15 cellular contexts compared by ENCODE assay signal in genomic region chr10:6221971-6222751, GRCh38. TPM values are rescaled to one million over a fixed set of nuclear protein-coding genes. Genes with fewer than 3 reads are reported as not detected.
DNase-seq lines count a peak whose midpoint lies in the region; ATAC-seq and TF ChIP-seq lines count a peak whose summit lies in the region.
"Had no signal": no experiment of that assay in that cellular context is flagged by ENCODE, and none has a peak within 500 bp of the region (broad histone marks: within the 10 kb centered on the region; RNA-seq: fewer than 3 reads in every experiment).

No MANE protein-coding gene starts in this region.

- H3K27ac Mint-ChIP-seq in T-helper 17 cell, result no peak overlapping the region

- H3K27me3 ChIP-seq in MG63, result no peaks in the 10 kb centered on the region
- H3K27me3 ChIP-seq in osteoblast (ENCODE audit: insufficient read depth, low read length), result no peaks in the 10 kb centered on the region
- H3K27me3 ChIP-seq in breast epithelium, result no peaks in the 10 kb centered on the region
- H3K27me3 ChIP-seq in hepatocyte, result no peaks in the 10 kb centered on the region
- H3K27me3 ChIP-seq: sigmoid colon had no signal

- peak; percentile 78 for DNase-seq in MG63
- peak; percentile 30 for DNase-seq in dermis blood vessel endothelial cell
- DNase-seq in osteoblast (ENCODE audit: insufficient read length, low spot score, missing footprints), result peak; percentile 88
- DNase-seq in breast epithelium (ENCODE audit: low spot score in 2 of 2), result no peak
- DNase-seq in GOT3 (lab: John Stamatoyannopoulos, UW), result no peak
- DNase-seq in T-helper 17 cell, result no peak
- DNase-seq in hepatocyte (ENCODE audit: low spot score), result no peak
- DNase-seq: activated CD4-positive, alpha-beta T cell treated with anti-CD3 and anti-CD28 coated beads, Interleukin-2, amount 50 U/mL, for 1 hour; activated effector memory CD4-positive, alpha-beta T cell treated with Interleukin-2 at 50 U/mL for 16 hours; DMS153; KBM-7; naive B cell; NCI-H2081 treated with DMSO at 0.1 percent for 48 hours; sigmoid colon had no signal

- no peak for TF ChIP-seq POLR2A in breast epithelium (IDR thresholded peaks at IDR 0.05)

- no peaks in the 10 kb centered on the region for H3K9me2 ChIP-seq in hepatocyte (replicated peaks; ENCODE audit: insufficient read depth)

- no peak overlapping the region for H3K4me2 ChIP-seq in osteoblast (ENCODE audit: insufficient read depth, low read length)
- H3K4me2 ChIP-seq in hepatocyte, result no peak overlapping the region

- 77% methylated on average over 21 of the region's 21 CpGs for WGBS in hepatocyte (ENCODE audit: low lambda C conversion rate, missing lambda C conversion rate)

- peaks cover 10% of the 10 kb centered on the region for H3K36me3 Mint-ChIP-seq in T-helper 17 cell (ENCODE audit: low read depth)

- intact Hi-C loops in breast epithelium (cut with DNase I; ENCODE audit: low total_unique reads), result no loop called here

- H3K4me3 ChIP-seq in MG63 (no peak overlapping the region), osteoblast (ENCODE audit: insufficient read depth, low read length) (no peak overlapping the region), breast epithelium (no peak overlapping the region), hepatocyte (no peak overlapping the region)
- H3K4me3 ChIP-seq: sigmoid colon had no signal

- no peaks in the 10 kb centered on the region for H4K20me1 ChIP-seq in osteoblast (ENCODE audit: insufficient read depth, low read length)
- H4K20me1 ChIP-seq in hepatocyte (ENCODE audit: insufficient read depth, poor library complexity, severe bottlenecking), result no peaks in the 10 kb centered on the region

- H2AFZ ChIP-seq in osteoblast (ENCODE audit: low read length) (no peak overlapping the region), hepatocyte (no peak overlapping the region)

- peaks cover 57% of the 10 kb centered on the region for H3K36me3 ChIP-seq in MG63
- H3K36me3 ChIP-seq in osteoblast (ENCODE audit: insufficient read depth, low read length), result peaks cover 47% of the 10 kb centered on the region
- peaks cover 13% of the 10 kb centered on the region for H3K36me3 ChIP-seq in breast epithelium
- no peaks in the 10 kb centered on the region for H3K36me3 ChIP-seq in hepatocyte (replicated peaks; ENCODE audit: insufficient read depth, low read depth)

- H3K4me3 Mint-ChIP-seq in T-helper 17 cell, result no peak overlapping the region
- H3K4me3 Mint-ChIP-seq: naive B cell had no signal

- H3K27me3 Mint-ChIP-seq in T-helper 17 cell, result no peaks in the 10 kb centered on the region
- H3K27me3 Mint-ChIP-seq: naive B cell had no signal

- H3K79me2 ChIP-seq in osteoblast (ENCODE audit: insufficient read depth, low read length) (no peaks in the 10 kb centered on the region), hepatocyte (no peaks in the 10 kb centered on the region)

- H3K4me1 ChIP-seq in osteoblast (ENCODE audit: insufficient read depth, low read length) (peaks cover 12% of the 10 kb centered on the region), breast epithelium (no peaks in the 10 kb centered on the region), hepatocyte (ENCODE audit: insufficient read depth) (no peaks in the 10 kb centered on the region)
- H3K4me1 ChIP-seq: sigmoid colon had no signal

- H3K9me3 ChIP-seq in MG63 (no peaks in the 10 kb centered on the region), osteoblast (ENCODE audit: low read depth, low read length) (no peaks in the 10 kb centered on the region), breast epithelium (no peaks in the 10 kb centered on the region), T-helper 17 cell (ENCODE audit: control insufficient read depth, low read length, poor library complexity, severe bottlenecking) (no peaks in the 10 kb centered on the region), hepatocyte (ENCODE audit: low read depth) (no peaks in the 10 kb centered on the region)
- H3K9me3 ChIP-seq: sigmoid colon had no signal

- H3K27ac ChIP-seq in C4-2B (peak overlapping the region; percentile 16; the same call in 1 of the 2 replicates), osteoblast (ENCODE audit: low read depth, low read length) (no peak overlapping the region), breast epithelium (peak overlapping the region in 1 of 2 donors; percentile 26), hepatocyte (no peak overlapping the region)
- H3K27ac ChIP-seq: sigmoid colon had no signal

- TF ChIP-seq CTCF in C4-2B (conservative IDR thresholded peaks at IDR 0.05) (no peak), osteoblast (IDR thresholded peaks at IDR 0.05; ENCODE audit: extremely low read depth, low read depth, low read length) (no peak), breast epithelium (IDR thresholded peaks at IDR 0.05) (no peak), hepatocyte (IDR thresholded peaks at IDR 0.05; ENCODE audit: poor library complexity) (no peak)

- peaks cover 4% of the 10 kb centered on the region for H3K4me1 Mint-ChIP-seq in T-helper 17 cell

- ATAC-seq in T-helper 17 cell, result no peak

RNA-seq across cellular contexts. Expression of gene PFKFB3, which starts 19.4 kb away (rescaled TPM):
- 3.4 and 7.8 TPM in 2 replicates for total RNA-seq in MG63 (2014; rRNA removed; shearing (Covaris generic); ENCODE audit: low replicate concordance)
- total RNA-seq in dermis blood vessel endothelial cell (30.1 and 35.3 TPM in 2 replicates), osteoblast (7.1 and 19.2 TPM in 2 replicates), breast epithelium (100 to 1,000 TPM in 2 of 3 donors, 10 to 100 TPM in 1; 94.8 to 240 (median 144) TPM), T-helper 17 cell (100 to 1,000 TPM in 1 of 2 donors, 10 to 100 TPM in 1; 93.3 to 146 TPM), hepatocyte (15.4 and 21.6 TPM in 2 replicates)
- 26.2 and 35.2 TPM in 2 replicates for polyA plus RNA-seq in hepatocyte

Comparison
In these comparisons a context has a peak if more than half of its experiments do, and no peak if none do; other contexts are left out.
1. DNase-seq: peak in MG63 (single experiment), dermis blood vessel endothelial cell (single experiment) and osteoblast (single experiment); none in breast epithelium (0 of 2), GOT3 (single experiment), T-helper 17 cell (0 of 3) and hepatocyte (single experiment).